1 cellular context compared by ENCODE assay signal in the genomic region with DNA sequence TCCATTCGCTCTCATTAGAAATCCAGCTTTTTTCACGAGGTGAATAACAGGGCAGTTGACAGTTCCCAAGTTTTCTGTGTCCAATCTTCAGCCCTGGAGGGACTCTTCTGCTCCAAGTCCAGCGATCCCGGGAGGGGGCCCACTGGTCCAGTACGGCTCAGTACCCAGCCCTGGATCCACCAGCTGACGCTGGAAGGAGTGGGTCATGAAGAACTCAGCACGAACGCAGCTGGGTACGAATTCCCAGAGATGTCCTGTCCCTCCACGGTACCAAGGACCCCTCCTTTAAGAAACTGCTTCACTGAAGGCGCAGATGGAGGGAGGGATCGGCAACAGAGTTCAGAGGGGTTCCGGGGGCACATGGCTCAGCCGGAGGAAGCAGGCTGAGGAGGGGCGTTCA.
TF ChIP-seq lines count a peak whose summit lies in the region.

No MANE protein-coding gene starts in this region.

TF ChIP-seq in K562, 482 proteins besides CTCF, POLR2A, EP300 and RAD21:
- TF ChIP-seq, protein P1, sequence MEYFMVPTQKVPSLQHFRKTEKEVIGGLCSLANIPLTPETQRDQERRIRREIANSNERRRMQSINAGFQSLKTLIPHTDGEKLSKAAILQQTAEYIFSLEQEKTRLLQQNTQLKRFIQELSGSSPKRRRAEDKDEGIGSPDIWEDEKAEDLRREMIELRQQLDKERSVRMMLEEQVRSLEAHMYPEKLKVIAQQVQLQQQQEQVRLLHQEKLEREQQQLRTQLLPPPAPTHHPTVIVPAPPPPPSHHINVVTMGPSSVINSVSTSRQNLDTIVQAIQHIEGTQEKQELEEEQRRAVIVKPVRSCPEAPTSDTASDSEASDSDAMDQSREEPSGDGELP (CRISPR knock-in tag; IDR thresholded peaks at IDR 0.05; ENCODE audit: borderline replicate concordance) = 0 out of 2 replicates have a peak, but pooled peaks have one; percentile 32
- TF ChIP-seq, protein P2, sequence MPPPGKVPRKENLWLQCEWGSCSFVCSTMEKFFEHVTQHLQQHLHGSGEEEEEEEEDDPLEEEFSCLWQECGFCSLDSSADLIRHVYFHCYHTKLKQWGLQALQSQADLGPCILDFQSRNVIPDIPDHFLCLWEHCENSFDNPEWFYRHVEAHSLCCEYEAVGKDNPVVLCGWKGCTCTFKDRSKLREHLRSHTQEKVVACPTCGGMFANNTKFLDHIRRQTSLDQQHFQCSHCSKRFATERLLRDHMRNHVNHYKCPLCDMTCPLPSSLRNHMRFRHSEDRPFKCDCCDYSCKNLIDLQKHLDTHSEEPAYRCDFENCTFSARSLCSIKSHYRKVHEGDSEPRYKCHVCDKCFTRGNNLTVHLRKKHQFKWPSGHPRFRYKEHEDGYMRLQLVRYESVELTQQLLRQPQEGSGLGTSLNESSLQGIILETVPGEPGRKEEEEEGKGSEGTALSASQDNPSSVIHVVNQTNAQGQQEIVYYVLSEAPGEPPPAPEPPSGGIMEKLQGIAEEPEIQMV (tag; conservative IDR thresholded peaks at IDR 0.05; ENCODE audit: low read depth) = no peak
- no peak for TF ChIP-seq PHTF2 (CRISPR knock-in tag; IDR thresholded peaks at IDR 0.05)
- TF ChIP-seq, protein P3, sequence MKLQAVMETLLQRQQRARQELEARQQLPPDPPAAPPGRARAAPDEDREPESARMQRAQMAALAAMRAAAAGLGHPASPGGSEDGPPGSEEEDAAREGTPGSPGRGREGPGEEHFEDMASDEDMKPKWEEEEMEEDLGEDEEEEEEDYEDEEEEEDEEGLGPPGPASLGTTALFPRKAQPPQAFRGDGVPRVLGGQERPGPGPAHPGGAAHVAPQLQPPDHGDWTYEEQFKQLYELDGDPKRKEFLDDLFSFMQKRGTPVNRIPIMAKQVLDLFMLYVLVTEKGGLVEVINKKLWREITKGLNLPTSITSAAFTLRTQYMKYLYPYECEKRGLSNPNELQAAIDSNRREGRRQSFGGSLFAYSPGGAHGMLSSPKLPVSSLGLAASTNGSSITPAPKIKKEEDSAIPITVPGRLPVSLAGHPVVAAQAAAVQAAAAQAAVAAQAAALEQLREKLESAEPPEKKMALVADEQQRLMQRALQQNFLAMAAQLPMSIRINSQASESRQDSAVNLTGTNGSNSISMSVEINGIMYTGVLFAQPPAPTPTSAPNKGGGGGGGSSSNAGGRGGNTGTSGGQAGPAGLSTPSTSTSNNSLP (IDR thresholded peaks at IDR 0.05; ENCODE audit: borderline replicate concordance, low read depth, low read length) = no peak
- TF ChIP-seq, protein P4, sequence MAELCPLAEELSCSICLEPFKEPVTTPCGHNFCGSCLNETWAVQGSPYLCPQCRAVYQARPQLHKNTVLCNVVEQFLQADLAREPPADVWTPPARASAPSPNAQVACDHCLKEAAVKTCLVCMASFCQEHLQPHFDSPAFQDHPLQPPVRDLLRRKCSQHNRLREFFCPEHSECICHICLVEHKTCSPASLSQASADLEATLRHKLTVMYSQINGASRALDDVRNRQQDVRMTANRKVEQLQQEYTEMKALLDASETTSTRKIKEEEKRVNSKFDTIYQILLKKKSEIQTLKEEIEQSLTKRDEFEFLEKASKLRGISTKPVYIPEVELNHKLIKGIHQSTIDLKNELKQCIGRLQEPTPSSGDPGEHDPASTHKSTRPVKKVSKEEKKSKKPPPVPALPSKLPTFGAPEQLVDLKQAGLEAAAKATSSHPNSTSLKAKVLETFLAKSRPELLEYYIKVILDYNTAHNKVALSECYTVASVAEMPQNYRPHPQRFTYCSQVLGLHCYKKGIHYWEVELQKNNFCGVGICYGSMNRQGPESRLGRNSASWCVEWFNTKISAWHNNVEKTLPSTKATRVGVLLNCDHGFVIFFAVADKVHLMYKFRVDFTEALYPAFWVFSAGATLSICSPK (IDR thresholded peaks at IDR 0.05; ENCODE audit: borderline replicate concordance) = no peak
- TF ChIP-seq SREBF1 (IDR thresholded peaks at IDR 0.05; ENCODE audit: borderline replicate concordance, low read depth, low read length) = no peak
- no peak for TF ChIP-seq MAFF (IDR thresholded peaks at IDR 0.05; ENCODE audit: low read length)
- no peak for TF ChIP-seq SIN3A (IDR thresholded peaks at IDR 0.05; ENCODE audit: borderline replicate concordance in 2 of 2, control insufficient read depth in 1 of 2, low read depth in 2 of 2, low read length in 2 of 2)
- TF ChIP-seq FOXP1 (CRISPR knock-in tag; IDR thresholded peaks at IDR 0.05) = peak; percentile 52; the same call in 1 of the 2 replicates
- TF ChIP-seq U2AF2 (optimal IDR thresholded peaks at IDR 0.05; ENCODE audit: low read depth, low read length) = no peak
- TF ChIP-seq NR3C1 (CRISPR knock-in tag; IDR thresholded peaks at IDR 0.05) = no peak
